In genomic region chr16:10554569-10554968, GRCh38 we compare ENCODE assay signal across 1 cellular context.
TF ChIP-seq lines count a peak whose summit lies in the region.

No MANE protein-coding gene starts in this region.

TF ChIP-seq in IMR-90, 13 proteins besides CTCF, POLR2A, EP300 and RAD21:
- no peak for TF ChIP-seq FOS (IDR thresholded peaks at IDR 0.05; ENCODE audit: low read depth, low read length)
- TF ChIP-seq MXI1 (IDR thresholded peaks at IDR 0.05; ENCODE audit: borderline replicate concordance, low read depth, low read length), result no peak
- TF ChIP-seq RFX5 (IDR thresholded peaks at IDR 0.05; ENCODE audit: low read depth, low read length), result no peak
- no peak for TF ChIP-seq MAZ (IDR thresholded peaks at IDR 0.05; ENCODE audit: borderline replicate concordance, low read depth, low read length)
- TF ChIP-seq MAFK (IDR thresholded peaks at IDR 0.05; ENCODE audit: low read depth, low read length), result no peak
- TF ChIP-seq RCOR1 (IDR thresholded peaks at IDR 0.05; ENCODE audit: insufficient replicate concordance, low read length), result no peak
- no peak for TF ChIP-seq ELK1 (IDR thresholded peaks at IDR 0.05; ENCODE audit: borderline replicate concordance, low read depth, low read length)
- TF ChIP-seq USF2 (IDR thresholded peaks at IDR 0.05; ENCODE audit: low read depth, low read length), result no peak
- TF ChIP-seq NFE2L2 (IDR thresholded peaks at IDR 0.05; ENCODE audit: low read depth, low read length), result no peak
- no peak for TF ChIP-seq CHD1 (IDR thresholded peaks at IDR 0.05; ENCODE audit: low read depth, low read length)
- no peak for TF ChIP-seq BHLHE40 (IDR thresholded peaks at IDR 0.05; ENCODE audit: low read depth, low read length)
